1 cellular context compared by ENCODE assay signal in the genomic region with DNA sequence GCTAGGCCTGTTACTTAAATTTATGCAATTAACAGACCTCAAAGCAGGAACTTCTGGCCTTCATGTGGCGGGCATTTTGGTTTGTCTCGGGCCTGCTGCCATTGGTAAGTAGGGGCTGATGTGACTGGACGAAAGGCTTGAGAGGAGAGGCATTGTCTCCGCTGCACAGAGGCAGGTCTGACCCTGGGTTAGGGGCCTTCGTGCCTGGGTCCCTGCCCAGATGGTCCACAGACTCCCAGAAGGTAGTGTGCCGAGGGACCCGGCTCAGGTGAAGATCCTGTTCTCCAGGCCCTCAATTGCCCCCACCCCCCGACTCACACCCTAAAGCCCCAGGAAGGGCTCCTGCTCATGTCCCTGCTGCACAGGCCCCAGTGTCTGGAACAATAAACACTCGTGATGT.
TF ChIP-seq lines count a peak whose summit lies in the region.

No MANE protein-coding gene starts in this region.

TF ChIP-seq in K562, 482 proteins besides CTCF, POLR2A, EP300 and RAD21 (continued from another document):
- TF ChIP-seq, protein P1, sequence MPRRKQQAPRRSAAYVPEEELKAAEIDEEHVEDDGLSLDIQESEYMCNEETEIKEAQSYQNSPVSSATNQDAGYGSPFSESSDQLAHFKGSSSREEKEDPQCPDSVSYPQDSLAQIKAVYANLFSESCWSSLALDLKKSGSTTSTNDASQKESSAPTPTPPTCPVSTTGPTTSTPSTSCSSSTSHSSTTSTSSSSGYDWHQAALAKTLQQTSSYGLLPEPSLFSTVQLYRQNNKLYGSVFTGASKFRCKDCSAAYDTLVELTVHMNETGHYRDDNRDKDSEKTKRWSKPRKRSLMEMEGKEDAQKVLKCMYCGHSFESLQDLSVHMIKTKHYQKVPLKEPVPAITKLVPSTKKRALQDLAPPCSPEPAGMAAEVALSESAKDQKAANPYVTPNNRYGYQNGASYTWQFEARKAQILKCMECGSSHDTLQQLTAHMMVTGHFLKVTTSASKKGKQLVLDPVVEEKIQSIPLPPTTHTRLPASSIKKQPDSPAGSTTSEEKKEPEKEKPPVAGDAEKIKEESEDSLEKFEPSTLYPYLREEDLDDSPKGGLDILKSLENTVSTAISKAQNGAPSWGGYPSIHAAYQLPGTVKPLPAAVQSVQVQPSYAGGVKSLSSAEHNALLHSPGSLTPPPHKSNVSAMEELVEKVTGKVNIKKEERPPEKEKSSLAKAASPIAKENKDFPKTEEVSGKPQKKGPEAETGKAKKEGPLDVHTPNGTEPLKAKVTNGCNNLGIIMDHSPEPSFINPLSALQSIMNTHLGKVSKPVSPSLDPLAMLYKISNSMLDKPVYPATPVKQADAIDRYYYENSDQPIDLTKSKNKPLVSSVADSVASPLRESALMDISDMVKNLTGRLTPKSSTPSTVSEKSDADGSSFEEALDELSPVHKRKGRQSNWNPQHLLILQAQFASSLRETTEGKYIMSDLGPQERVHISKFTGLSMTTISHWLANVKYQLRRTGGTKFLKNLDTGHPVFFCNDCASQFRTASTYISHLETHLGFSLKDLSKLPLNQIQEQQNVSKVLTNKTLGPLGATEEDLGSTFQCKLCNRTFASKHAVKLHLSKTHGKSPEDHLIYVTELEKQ (CRISPR knock-in tag; IDR thresholded peaks at IDR 0.05): no peak
- TF ChIP-seq CBX2 (IDR thresholded peaks at IDR 0.05; ENCODE audit: insufficient read depth, low read length, poor library complexity, severe bottlenecking): no peak
- no peak for TF ChIP-seq LEF1 (IDR thresholded peaks at IDR 0.05)
- no peak for TF ChIP-seq TRIM28 (IDR thresholded peaks at IDR 0.05)
